In genomic region chr18:54957295-54957694, GRCh38 we compare ENCODE assay signal across 1 cellular context.
TF ChIP-seq lines count a peak whose summit lies in the region.

No MANE protein-coding gene starts in this region.

TF ChIP-seq in HepG2, 621 proteins besides CTCF, POLR2A, EP300 and RAD21:
- TF ChIP-seq SAP130 (CRISPR knock-in tag; IDR thresholded peaks at IDR 0.05; ENCODE audit: low read depth), result 0 out of 2 replicates have a peak, but pooled peaks have one; percentile 26
- TF ChIP-seq RELA (CRISPR knock-in tag; IDR thresholded peaks at IDR 0.05), result no peak
- TF ChIP-seq ZNF510 (CRISPR knock-in tag; IDR thresholded peaks at IDR 0.05; ENCODE audit: low read depth), result no peak
